14 cellular contexts compared by ENCODE assay signal in genomic region chr11:15893080-15893492, GRCh38.
A peak's percentile ranks its signal among the peaks of the same experiment; 100 is the strongest.
DNase-seq lines count a peak whose midpoint lies in the region; ATAC-seq and TF ChIP-seq lines count a peak whose summit lies in the region.
"Had no signal": no experiment of that assay in that cellular context is flagged by ENCODE, and none has a peak within 500 bp of the region (broad histone marks: within the 10 kb centered on the region; RNA-seq: fewer than 3 reads in every experiment).

No MANE protein-coding gene starts in this region.

- intact Hi-C loops in left lung (cut with DNase I), result no loop called here
- intact Hi-C loops in right lobe of liver (cut with DNase I), result no loop called here

- no peak overlapping the region for H3K4me3 Mint-ChIP-seq in activated T-cell treated with anti-CD3 and anti-CD28 coated beads, Interleukin-2, amount 50 U/mL, for 4 hours
- H3K4me3 Mint-ChIP-seq in endothelial cell (ENCODE audit: unreplicated experiment), result no peak overlapping the region
- H3K4me3 Mint-ChIP-seq: endodermal cell had no signal

- H3K36me3 Mint-ChIP-seq in activated T-cell treated with anti-CD3 and anti-CD28 coated beads, Interleukin-2, amount 50 U/mL, for 4 hours (ENCODE audit: insufficient read depth), result no peaks in the 10 kb centered on the region
- no peaks in the 10 kb centered on the region for H3K36me3 Mint-ChIP-seq in endothelial cell (ENCODE audit: low read depth, unreplicated experiment)
- H3K36me3 Mint-ChIP-seq: activated naive CD4-positive, alpha-beta T cell treated with anti-CD3 and anti-CD28 coated beads, Interleukin-2, amount 50 U/mL, for 72 hours had no signal

- ATAC-seq in left lung, result peak; percentile 85
- ATAC-seq in right lobe of liver, result no peak
- no peak for ATAC-seq in activated T-cell treated with anti-CD3 and anti-CD28 coated beads, Interleukin-2, amount 50 U/mL, for 4 hours
- ATAC-seq: activated naive CD4-positive, alpha-beta T cell treated with anti-CD3 and anti-CD28 coated beads, Interleukin-2, amount 50 U/mL, for 72 hours had no signal

- TF ChIP-seq CTCF in astrocyte of the spinal cord (IDR thresholded peaks at IDR 0.05; ENCODE audit: low read depth, low read length), result no peak
- no peak for TF ChIP-seq CTCF in left lung (IDR thresholded peaks at IDR 0.05)
- TF ChIP-seq CTCF in right lobe of liver (IDR thresholded peaks at IDR 0.05), result no peak
- no peak for TF ChIP-seq CTCF in endothelial cell (IDR thresholded peaks at IDR 0.05; ENCODE audit: unreplicated experiment)

- H3K4me1 ChIP-seq in left lung (peaks cover 3 to 7% of the 10 kb centered on the region in 2 donors), right lobe of liver (no peaks in the 10 kb centered on the region)

- H3K27me3 ChIP-seq in left lung (no peaks in the 10 kb centered on the region), right lobe of liver (no peaks in the 10 kb centered on the region)
- H3K27me3 ChIP-seq: BLaER1, upper lobe of left lung had no signal

- no peak overlapping the region for H3K4me3 ChIP-seq in Jurkat, Clone E6-1 (ENCODE audit: low read length)
- H3K4me3 ChIP-seq in astrocyte of the spinal cord (ENCODE audit: low read depth, low read length) (no peak overlapping the region), left lung (no peak overlapping the region), right lobe of liver (no peak overlapping the region)
- H3K4me3 ChIP-seq: BLaER1, upper lobe of left lung had no signal

- H3K4me1 Mint-ChIP-seq in activated T-cell treated with anti-CD3 and anti-CD28 coated beads, Interleukin-2, amount 50 U/mL, for 4 hours (ENCODE audit: low read depth), result no peaks in the 10 kb centered on the region
- no peaks in the 10 kb centered on the region for H3K4me1 Mint-ChIP-seq in endothelial cell (ENCODE audit: unreplicated experiment)

- DNase-seq in AG08395 (ENCODE audit: low spot score) (peak; percentile 10), astrocyte of the spinal cord (ENCODE audit: low read depth, low spot score) (peak; percentile 50), left lung (no peak), SKM-1 (lab: John Stamatoyannopoulos, UW; ENCODE audit: unreplicated experiment) (no peak), right lobe of liver (no peak), endothelial cell (ENCODE audit: low spot score) (no peak)
- peak; percentile 26 for DNase-seq in Jurkat, Clone E6-1 (ENCODE audit: low read depth, low spot score)
- no peak for DNase-seq in activated T-cell treated with anti-CD3 and anti-CD28 coated beads, Interleukin-2, amount 50 U/mL, for 4 hours
- DNase-seq: activated CD4-positive, alpha-beta T cell treated with anti-CD3 and anti-CD28 coated beads, Interleukin-2, amount 50 U/mL, for 4 hours; endodermal cell; SHP77; upper lobe of left lung had no signal

- H3K27ac Mint-ChIP-seq in endothelial cell (ENCODE audit: unreplicated experiment), result no peak overlapping the region
- H3K27ac Mint-ChIP-seq: activated naive CD4-positive, alpha-beta T cell treated with anti-CD3 and anti-CD28 coated beads, Interleukin-2, amount 50 U/mL, for 72 hours; endodermal cell had no signal

- H3K9me3 ChIP-seq in left lung (no peaks in the 10 kb centered on the region), right lobe of liver (no peaks in the 10 kb centered on the region)
- H3K9me3 ChIP-seq: BLaER1, upper lobe of left lung had no signal

- no peaks in the 10 kb centered on the region for H3K27me3 Mint-ChIP-seq in activated T-cell treated with anti-CD3 and anti-CD28 coated beads, Interleukin-2, amount 50 U/mL, for 4 hours (ENCODE audit: low read depth)
- peaks cover 6% of the 10 kb centered on the region for H3K27me3 Mint-ChIP-seq in endothelial cell (ENCODE audit: unreplicated experiment)

- 49% methylated on average over 3 of the region's 3 CpGs for WGBS in right lobe of liver (ENCODE audit: insufficient coverage, low coverage, low lambda C conversion rate, missing lambda C conversion rate)

- H3K9me3 Mint-ChIP-seq in activated T-cell treated with anti-CD3 and anti-CD28 coated beads, Interleukin-2, amount 50 U/mL, for 4 hours, result no peaks in the 10 kb centered on the region
- H3K9me3 Mint-ChIP-seq in endothelial cell (ENCODE audit: unreplicated experiment), result no peaks in the 10 kb centered on the region
- H3K9me3 Mint-ChIP-seq: activated naive CD4-positive, alpha-beta T cell treated with anti-CD3 and anti-CD28 coated beads, Interleukin-2, amount 50 U/mL, for 72 hours; endodermal cell had no signal

- H3K36me3 ChIP-seq in left lung (no peaks in the 10 kb centered on the region), right lobe of liver (no peaks in the 10 kb centered on the region)
- H3K36me3 ChIP-seq: BLaER1, upper lobe of left lung had no signal

- TF ChIP-seq POLR2A in right lobe of liver (IDR thresholded peaks at IDR 0.05), result no peak

- no peak overlapping the region for H3K27ac ChIP-seq in left lung
- H3K27ac ChIP-seq in right lobe of liver, result no peak overlapping the region
- H3K27ac ChIP-seq: BLaER1, upper lobe of left lung had no signal

- in situ Hi-C loops in astrocyte of the spinal cord (cut with HindIII; ENCODE audit: low sequenced_read_pairs), result no loop called here

Comparison
In these comparisons a context has a peak if more than half of its experiments do, and no peak if none do; other contexts are left out.
1. DNase-seq: peak in AG08395 (single experiment), Jurkat, Clone E6-1 (single experiment) and astrocyte of the spinal cord (single experiment); none in left lung (0 of 2), SKM-1 (single experiment), right lobe of liver (0 of 3), activated T-cell treated with anti-CD3 and anti-CD28 coated beads, Interleukin-2, amount 50 U/mL, for 4 hours (single experiment) and endothelial cell (single experiment).